ENCODE assay signal across 8 cellular contexts in the genomic region with DNA sequence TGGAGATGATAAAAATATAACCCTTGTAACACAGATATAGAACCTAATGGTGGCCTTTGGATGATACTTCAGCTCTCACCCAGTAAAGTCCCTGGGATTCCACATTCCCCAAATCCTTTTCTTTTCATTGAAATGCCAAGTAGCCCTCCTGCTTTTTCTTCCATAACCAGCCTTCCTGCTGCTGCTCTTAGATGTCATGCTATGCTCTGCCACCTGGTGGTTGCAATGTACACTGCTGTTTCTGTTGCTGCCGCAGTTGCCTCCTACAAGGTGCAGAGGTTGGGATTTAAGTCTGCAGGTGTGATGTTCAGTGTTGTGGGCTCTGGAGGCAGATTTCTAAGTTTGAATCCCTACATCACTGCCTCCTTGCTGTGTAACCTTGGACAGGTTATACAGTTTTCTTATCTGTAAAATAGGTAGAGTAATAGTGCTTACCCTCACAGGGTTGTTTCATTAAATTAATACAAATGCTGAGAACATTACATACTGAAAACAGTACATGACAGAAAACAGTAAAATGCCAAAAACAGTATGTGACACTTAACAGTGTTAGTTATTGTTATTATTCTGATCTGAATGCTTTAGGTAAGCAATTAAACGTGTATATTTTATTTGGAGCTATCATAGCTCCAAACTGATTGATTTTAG.
DNase-seq lines count a peak whose midpoint lies in the region; ATAC-seq and TF ChIP-seq lines count a peak whose summit lies in the region.

No MANE protein-coding gene starts in this region.

- no peaks in the 10 kb centered on the region for H3K27me3 ChIP-seq in brain microvascular endothelial cell (replicated peaks)
- no peaks in the 10 kb centered on the region for H3K27me3 ChIP-seq in iPS-20b (ENCODE audit: insufficient read depth, low read length)

- in situ Hi-C loops in brain microvascular endothelial cell (cut with HindIII; ENCODE audit: low pct_ligation_motif_present, low sequenced_read_pairs) = no loop called here

- H3K36me3 ChIP-seq in brain microvascular endothelial cell (replicated peaks) = peaks cover 2% of the 10 kb centered on the region
- H3K36me3 ChIP-seq in iPS-20b (ENCODE audit: insufficient read depth, low read depth, low read length) = peaks cover 6% of the 10 kb centered on the region; the same call in 1 of the 2 replicates

- no peak overlapping the region for H3K9ac ChIP-seq in iPS-20b (ENCODE audit: low read depth, low read length)

- TF ChIP-seq CTCF in GM12801 (IDR thresholded peaks at IDR 0.05; ENCODE audit: extremely low read depth, insufficient read length) (peak; percentile 29), brain microvascular endothelial cell (IDR thresholded peaks at IDR 0.05; ENCODE audit: low read depth, low read length, missing control alignments) (peak; percentile 98)

- H3K9me3 ChIP-seq in iPS-20b (ENCODE audit: insufficient read depth, low read depth, low read length) = no peaks in the 10 kb centered on the region

- H3K4me1 ChIP-seq in iPS-20b (ENCODE audit: insufficient read depth, low read length) = peaks cover 22% of the 10 kb centered on the region

- H3K27ac ChIP-seq in brain microvascular endothelial cell (no peak overlapping the region), iPS-20b (ENCODE audit: low read length) (no peak overlapping the region)

- DNase-seq in NCI-H2107 (lab: John Stamatoyannopoulos, UW) = peak; percentile 19
- peak; percentile 48 for DNase-seq in UCSD-AML1 (lab: John Stamatoyannopoulos, UW; ENCODE audit: unreplicated experiment)
- DNase-seq in brain microvascular endothelial cell = peak; percentile 71
- DNase-seq in stimulated activated CD4-positive, alpha-beta T cell treated with anti-CD3 and anti-CD28 coated beads, Interleukin-12 subunit alpha, Interleukin-12 subunit beta, amount 100 ng/mL, for 48 hours (ENCODE audit: low read depth in 2 of 3, low spot score in 1 of 3) = peak; percentile 47 to 74 (median 64)

- peak; percentile 76 for ATAC-seq in HG02870 (IDR thresholded peaks at IDR 0.05; ENCODE audit: unreplicated experiment)
- no peak for ATAC-seq in GM21360 (IDR thresholded peaks at IDR 0.05; ENCODE audit: unreplicated experiment)

- H3K4me3 ChIP-seq in brain microvascular endothelial cell (ENCODE audit: low read depth, low read length) = no peak overlapping the region
- H3K4me3 ChIP-seq in iPS-20b (ENCODE audit: low read length) = peak overlapping the region; percentile 15; the same call in 1 of the 2 replicates

Comparison
In these comparisons a context has a peak if more than half of its experiments do, and no peak if none do; other contexts are left out.
1. DNase-seq: peak in every context shown above with its lines; median percentile 71 in brain microvascular endothelial cell; 64 in stimulated activated CD4-positive, alpha-beta T cell treated with anti-CD3 and anti-CD28 coated beads, Interleukin-12 subunit alpha, Interleukin-12 subunit beta, amount 100 ng/mL, for 48 hours; 48 in UCSD-AML1; 19 in NCI-H2107.